ENCODE assay signal across 14 cellular contexts in the genomic region with DNA sequence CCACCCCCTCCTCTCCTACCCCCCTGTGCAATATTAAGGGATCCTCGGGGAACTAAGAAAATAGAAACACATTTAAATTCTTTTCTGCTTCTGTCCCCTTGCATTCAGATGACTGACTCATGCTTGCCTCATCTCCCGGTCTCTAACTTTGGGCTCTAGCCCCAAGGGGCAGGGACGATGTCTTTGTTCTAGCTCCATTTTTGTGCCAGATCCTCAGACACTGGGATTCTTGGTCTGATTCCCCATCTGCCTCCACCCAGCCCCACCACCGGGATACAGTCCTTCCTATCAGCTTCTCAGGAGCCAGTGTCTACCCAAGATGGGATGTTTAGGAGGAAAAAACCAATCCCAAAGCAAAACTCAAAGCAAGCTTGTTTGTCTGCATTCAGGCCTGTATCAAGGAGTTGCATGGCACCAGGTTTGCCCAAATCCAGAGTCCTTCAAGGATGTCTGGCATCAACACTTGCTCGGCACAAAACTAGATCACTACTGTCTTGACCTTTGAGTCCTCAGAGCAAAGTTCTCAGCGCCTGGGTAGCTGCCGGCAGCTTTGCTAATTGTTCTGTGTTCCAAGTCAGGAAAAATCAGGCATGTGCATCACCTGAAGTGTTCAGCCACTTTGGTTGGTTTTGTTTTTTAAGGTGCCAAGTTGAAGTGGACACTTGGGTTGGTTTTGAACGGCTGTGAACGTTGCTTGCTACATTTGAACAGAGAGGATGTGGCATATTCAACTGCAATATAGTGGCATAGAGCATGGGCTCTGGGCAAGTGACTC.
A peak's percentile ranks its signal among the peaks of the same experiment; 100 is the strongest.
DNase-seq lines count a peak whose midpoint lies in the region; ATAC-seq and TF ChIP-seq lines count a peak whose summit lies in the region.
"Had no signal": no experiment of that assay in that cellular context is flagged by ENCODE, and none has a peak within 500 bp of the region (broad histone marks: within the 10 kb centered on the region; RNA-seq: fewer than 3 reads in every experiment).

No MANE protein-coding gene starts in this region.

- H3K27me3 ChIP-seq in HUES48 (ENCODE audit: control insufficient read depth, insufficient read depth, low read length), result peaks cover 13% of the 10 kb centered on the region
- H3K27me3 ChIP-seq in mesenchymal stem cell (ENCODE audit: control insufficient read depth in 1 of 2, insufficient read depth in 1 of 2, low read length in 2 of 2), result peaks cover 37 to 51% of the 10 kb centered on the region in 2 experiments
- peaks cover 82% of the 10 kb centered on the region for H3K27me3 ChIP-seq in PC-3 (ENCODE audit: low read length)
- H3K27me3 ChIP-seq: vagina had no signal

- DNase-seq in AG08395 (ENCODE audit: low spot score) (peak; percentile 64), astrocyte of the spinal cord (ENCODE audit: low read depth, low spot score) (peak; percentile 4), mesenchymal stem cell (no peak), PC-3 (no peak)
- DNase-seq in effector CD4-positive, alpha-beta T cell, result no peak
- DNase-seq: activated CD8-positive, alpha-beta T cell treated with anti-CD3 and anti-CD28 coated beads for 36 hours; NCI-H1436; stimulated activated naive CD8-positive, alpha-beta T cell treated with anti-CD3 and anti-CD28 coated beads, Interleukin-15, Interleukin-2, amounts not matched to agents 100 U/mL and 50 U/mL, for 24 hours had no signal

- no peaks in the 10 kb centered on the region for H3K36me3 ChIP-seq in HUES48 (ENCODE audit: control insufficient read depth, insufficient read depth, low read length)
- no peaks in the 10 kb centered on the region for H3K36me3 ChIP-seq in mesenchymal stem cell (ENCODE audit: control insufficient read depth in 1 of 2, insufficient read depth in 2 of 2, low read depth in 1 of 2, low read length in 2 of 2)
- no peaks in the 10 kb centered on the region for H3K36me3 ChIP-seq in PC-3 (ENCODE audit: low read depth, low read length)
- H3K36me3 ChIP-seq: vagina had no signal

- H3K9me3 ChIP-seq in HUES48 (ENCODE audit: control insufficient read depth, insufficient read depth, low read length), result no peaks in the 10 kb centered on the region
- H3K9me3 ChIP-seq in mesenchymal stem cell (ENCODE audit: control insufficient read depth, low read length), result no peaks in the 10 kb centered on the region
- H3K9me3 ChIP-seq in PC-3 (ENCODE audit: low read length), result no peaks in the 10 kb centered on the region
- H3K9me3 ChIP-seq: vagina had no signal

- no peaks in the 10 kb centered on the region for H3K79me2 ChIP-seq in PC-3 (ENCODE audit: low read length)

- H3K4me2 ChIP-seq in mesenchymal stem cell (ENCODE audit: low read length, poor library complexity, severe bottlenecking) (no peak overlapping the region), PC-3 (ENCODE audit: low read length) (no peak overlapping the region)

- H3K9ac ChIP-seq in HUES48 (ENCODE audit: low read depth, low read length) (no peak overlapping the region), mesenchymal stem cell (ENCODE audit: low read length) (peak overlapping the region; percentile 47), PC-3 (ENCODE audit: low read length) (no peak overlapping the region)

- no peak overlapping the region for H2BK12ac ChIP-seq in mesenchymal stem cell (ENCODE audit: low read length in 2 of 2)

- in situ Hi-C loops in astrocyte of the spinal cord (cut with HindIII; ENCODE audit: low sequenced_read_pairs), result no loop called here

- no peak overlapping the region for H3K14ac ChIP-seq in mesenchymal stem cell (ENCODE audit: low read length in 2 of 2)

- H2BK15ac ChIP-seq in mesenchymal stem cell (ENCODE audit: low read depth, poor library complexity, severe bottlenecking), result no peak overlapping the region

- no peak overlapping the region for H3K23ac ChIP-seq in mesenchymal stem cell (ENCODE audit: low read length in 2 of 2)

- TF ChIP-seq CTCF in astrocyte of the spinal cord (IDR thresholded peaks at IDR 0.05; ENCODE audit: low read depth, low read length) (no peak), PC-3 (conservative IDR thresholded peaks at IDR 0.05; ENCODE audit: low read depth, low read length) (no peak)

- no TSS peak for BruUV-seq in PC-3 (replicated peaks; lab: Mats Ljungman, UMichigan)

- intact Hi-C loops in PC-3 (cut with micrococcal nuclease), result no loop called here

- no peak overlapping the region for H2AK5ac ChIP-seq in mesenchymal stem cell (ENCODE audit: low read length, severe bottlenecking)

- no peak overlapping the region for H2BK120ac ChIP-seq in mesenchymal stem cell (ENCODE audit: low read depth, low read length)

- no peak overlapping the region for H3K4ac ChIP-seq in mesenchymal stem cell (ENCODE audit: low read depth in 1 of 2, low read length in 2 of 2)

- H4K91ac ChIP-seq in mesenchymal stem cell (ENCODE audit: low read length), result no peak overlapping the region

- H3F3A ChIP-seq in PC-3 (ENCODE audit: low read length, unreplicated experiment), result no peaks in the 10 kb centered on the region

- no peak overlapping the region for H4K8ac ChIP-seq in mesenchymal stem cell (ENCODE audit: low read length)

- no peaks in the 10 kb centered on the region for H4K20me1 ChIP-seq in PC-3 (ENCODE audit: low read length)

- no peak overlapping the region for H2BK5ac ChIP-seq in mesenchymal stem cell (ENCODE audit: low read depth, low read length, poor library complexity, severe bottlenecking)

- no peaks in the 10 kb centered on the region for H3K79me1 ChIP-seq in mesenchymal stem cell (replicated peaks; ENCODE audit: low read length, poor library complexity, severe bottlenecking)

- CTCF ChIA-PET in PC-3 (lab: Charles Lee), result no interaction called here

- peak overlapping the region; percentile 69 for H3K27ac ChIP-seq in HUES48 (ENCODE audit: low read depth, low read length)
- peak overlapping the region; percentile 9 for H3K27ac ChIP-seq in mesenchymal stem cell (ENCODE audit: low read length, poor library complexity, severe bottlenecking)
- no peak overlapping the region for H3K27ac ChIP-seq in PC-3 (ENCODE audit: low read length)
- H3K27ac ChIP-seq: epithelial cell of prostate, vagina, VCaP had no signal

- POLR2A ChIA-PET in PC-3 (lab: Charles Lee; ENCODE audit: unreplicated experiment), result no interaction called here

- no peak overlapping the region for H2AFZ ChIP-seq in mesenchymal stem cell (ENCODE audit: low read depth, low read length)
- no peak overlapping the region for H2AFZ ChIP-seq in PC-3 (ENCODE audit: low read length)

- H3K4me1 ChIP-seq in HUES48 (ENCODE audit: control insufficient read depth, insufficient read depth, low read length) (peaks cover 23% of the 10 kb centered on the region), mesenchymal stem cell (ENCODE audit: control insufficient read depth, insufficient read depth, low read depth, low read length) (peaks cover 13% of the 10 kb centered on the region), PC-3 (ENCODE audit: insufficient read depth, low read length) (no peaks in the 10 kb centered on the region)

- ATAC-seq in HG03159 (IDR thresholded peaks at IDR 0.05; ENCODE audit: unreplicated experiment), result no peak
- ATAC-seq in PC-3, result no peak
- ATAC-seq in GM21367 (IDR thresholded peaks at IDR 0.05; ENCODE audit: unreplicated experiment), result no peak
- ATAC-seq: activated CD8-positive, alpha-beta T cell treated with anti-CD3 and anti-CD28 coated beads for 36 hours; stimulated activated naive CD8-positive, alpha-beta T cell treated with anti-CD3 and anti-CD28 coated beads, Interleukin-15, Interleukin-2, amounts not matched to agents 100 U/mL and 50 U/mL, for 24 hours had no signal

- no peak overlapping the region for H3K18ac ChIP-seq in mesenchymal stem cell (ENCODE audit: low read depth in 1 of 2, low read length in 2 of 2)

- H3K4me3 ChIP-seq in HUES48 (ENCODE audit: low read depth, low read length) (no peak overlapping the region), astrocyte of the spinal cord (ENCODE audit: low read depth, low read length) (no peak overlapping the region), mesenchymal stem cell (ENCODE audit: insufficient read depth in 1 of 2, low read depth in 1 of 2, low read length in 2 of 2) (peak overlapping the region in 1 of 2 experiments; percentile 52), PC-3 (ENCODE audit: low read length) (no peak overlapping the region)
- H3K4me3 ChIP-seq: vagina had no signal

- no peaks in the 10 kb centered on the region for H3K9me2 ChIP-seq in PC-3 (replicated peaks; ENCODE audit: low read length)

- 72% methylated on average over 9 of the region's 9 CpGs for WGBS in mesenchymal stem cell

Comparison
In these comparisons a context has a peak if more than half of its experiments do, and no peak if none do; other contexts are left out.
1. DNase-seq: peak in AG08395 (single experiment) and astrocyte of the spinal cord (single experiment); none in mesenchymal stem cell (single experiment), PC-3 (single experiment) and effector CD4-positive, alpha-beta T cell (single experiment).